ENCODE assay signal across 8 cellular contexts in genomic region chr12:6607751-6608591, GRCh38. TPM values are rescaled to one million over a fixed set of nuclear protein-coding genes. Genes with fewer than 3 reads are reported as not detected.
DNase-seq lines count a peak whose midpoint lies in the region; ATAC-seq, FAIRE-seq and TF ChIP-seq lines count a peak whose summit lies in the region.

No MANE protein-coding gene starts in this region.

- no peaks in the 10 kb centered on the region for H3K36me3 ChIP-seq in Loucy (ENCODE audit: insufficient read depth, low read length)
- no peaks in the 10 kb centered on the region for H3K36me3 ChIP-seq in PC-3 (ENCODE audit: low read depth, low read length)

- CTCF ChIA-PET in PC-3 (lab: Charles Lee): no interaction called here

- ATAC-seq in GM18511 (IDR thresholded peaks at IDR 0.05; ENCODE audit: unreplicated experiment) (peak; percentile 47), PC-3 (peak; percentile 29), GM19035 (IDR thresholded peaks at IDR 0.05; ENCODE audit: unreplicated experiment) (no peak)

- TF ChIP-seq CTCF in Loucy (conservative IDR thresholded peaks at IDR 0.05; ENCODE audit: low read length) (no peak), PC-3 (conservative IDR thresholded peaks at IDR 0.05; ENCODE audit: low read depth, low read length) (no peak)

- peak overlapping the region; percentile 45 for H3K27ac ChIP-seq in PC-3 (ENCODE audit: low read length)

- no peak overlapping the region for H3K4me3 Mint-ChIP-seq in activated T-helper 1 cell treated with anti-CD3 and anti-CD28 coated beads, Interleukin-12 subunit alpha, Interleukin-12 subunit beta, Interleukin-2, Interleukin-4 antibody, amounts not matched to agents 30 ng/mL and 10 ng/mL and 1 ng/mL, durations not matched to agents 14 hours and 24 hours and 36 hours

- H3K27me3 Mint-ChIP-seq in activated T-helper 1 cell treated with anti-CD3 and anti-CD28 coated beads, Interleukin-12 subunit alpha, Interleukin-12 subunit beta, Interleukin-2, Interleukin-4 antibody, amounts not matched to agents 30 ng/mL and 10 ng/mL and 1 ng/mL, durations not matched to agents 14 hours and 24 hours and 36 hours (ENCODE audit: insufficient read depth): no peaks in the 10 kb centered on the region

- H3K9me2 ChIP-seq in Loucy (replicated peaks; ENCODE audit: low read depth, low read length) (no peaks in the 10 kb centered on the region), PC-3 (replicated peaks; ENCODE audit: low read length) (no peaks in the 10 kb centered on the region)

- intact Hi-C loops in PC-3 (cut with micrococcal nuclease): no loop called here
- intact Hi-C loops in activated T-helper 1 cell treated with anti-CD3 and anti-CD28 coated beads, Interleukin-12 subunit alpha, Interleukin-12 subunit beta, Interleukin-2, Interleukin-4 antibody, amounts not matched to agents 30 ng/mL and 10 ng/mL and 1 ng/mL, durations not matched to agents 14 hours and 24 hours and 36 hours (cut with micrococcal nuclease): loop anchor here (1.0 to 10.0 kb wide), 17 partner anchors 25 to 507 kb away; partner anchors contain the start of genes COPS7A, GAPDH, ING4 and LAG3

- DNase-seq in 8988T (peak; percentile 43), PC-3 (peak; percentile 78), frontal cortex (ENCODE audit: low spot score in 2 of 2) (peak; percentile 39 to 66), putamen (ENCODE audit: low spot score) (peak; percentile 84)
- DNase-seq in activated T-helper 1 cell treated with anti-CD3 and anti-CD28 coated beads, Interleukin-12 subunit alpha, Interleukin-12 subunit beta, Interleukin-2, Interleukin-4 antibody, amounts not matched to agents 30 ng/mL and 10 ng/mL and 1 ng/mL, durations not matched to agents 14 hours and 24 hours and 36 hours (ENCODE audit: low spot score): peak; percentile 51

- POLR2A ChIA-PET in PC-3 (lab: Charles Lee; ENCODE audit: unreplicated experiment): no interaction called here

- H3K4me3 ChIP-seq in Loucy (ENCODE audit: low read length, poor library complexity, severe bottlenecking) (peak overlapping the region; percentile 98), PC-3 (ENCODE audit: low read length) (peak overlapping the region; percentile 30; the same call in 1 of the 2 replicates)

- H3K27me3 ChIP-seq in Loucy (ENCODE audit: insufficient read depth, low read length, poor library complexity, severe bottlenecking): no peaks in the 10 kb centered on the region
- H3K27me3 ChIP-seq in PC-3 (ENCODE audit: low read length): no peaks in the 10 kb centered on the region

- FAIRE-seq in frontal cortex (lab: Jason Lieb, UNC): no peak

- H3K9me3 ChIP-seq in Loucy (ENCODE audit: insufficient read depth, low read depth, low read length) (no peaks in the 10 kb centered on the region), PC-3 (ENCODE audit: low read length) (no peaks in the 10 kb centered on the region)

- H3K9ac ChIP-seq in Loucy (ENCODE audit: low read depth, low read length, poor library complexity, severe bottlenecking) (peak overlapping the region; percentile 96), PC-3 (ENCODE audit: low read length) (no peak overlapping the region)

- H3K27ac Mint-ChIP-seq in activated T-helper 1 cell treated with anti-CD3 and anti-CD28 coated beads, Interleukin-12 subunit alpha, Interleukin-12 subunit beta, Interleukin-2, Interleukin-4 antibody, amounts not matched to agents 30 ng/mL and 10 ng/mL and 1 ng/mL, durations not matched to agents 14 hours and 24 hours and 36 hours: no peak overlapping the region

- H3F3A ChIP-seq in Loucy (ENCODE audit: low read depth): peaks cover 38% of the 10 kb centered on the region
- no peaks in the 10 kb centered on the region for H3F3A ChIP-seq in PC-3 (ENCODE audit: low read length, unreplicated experiment)

- H3K4me2 ChIP-seq in Loucy (ENCODE audit: low read depth, low read length, poor library complexity, severe bottlenecking) (peak overlapping the region; percentile 78), PC-3 (ENCODE audit: low read length) (peak overlapping the region; percentile 13; the same call in 1 of the 2 replicates)

- peaks cover 25% of the 10 kb centered on the region for H3K36me3 Mint-ChIP-seq in activated T-helper 1 cell treated with anti-CD3 and anti-CD28 coated beads, Interleukin-12 subunit alpha, Interleukin-12 subunit beta, Interleukin-2, Interleukin-4 antibody, amounts not matched to agents 30 ng/mL and 10 ng/mL and 1 ng/mL, durations not matched to agents 14 hours and 24 hours and 36 hours (ENCODE audit: low read depth)

- no TSS peak for BruUV-seq in PC-3 (replicated peaks; lab: Mats Ljungman, UMichigan)

- H4K20me1 ChIP-seq in Loucy (ENCODE audit: insufficient read depth, low read length, poor library complexity, severe bottlenecking) (peaks cover 39% of the 10 kb centered on the region), PC-3 (ENCODE audit: low read length) (peaks cover 25% of the 10 kb centered on the region)

- H2AFZ ChIP-seq in Loucy (ENCODE audit: low read length) (no peak overlapping the region), PC-3 (ENCODE audit: low read length) (0 out of 2 replicates have a peak overlapping the region, but pooled peaks have one; percentile 6)

- H3K79me2 ChIP-seq in Loucy (ENCODE audit: insufficient read depth, low read length): peaks cover 39% of the 10 kb centered on the region
- H3K79me2 ChIP-seq in PC-3 (ENCODE audit: low read length): peaks cover 42% of the 10 kb centered on the region

- H3K4me1 ChIP-seq in Loucy (ENCODE audit: insufficient read depth, low read length, poor library complexity, severe bottlenecking) (peaks cover 61% of the 10 kb centered on the region), PC-3 (ENCODE audit: insufficient read depth, low read length) (peaks cover 33% of the 10 kb centered on the region)

- peaks cover 47% of the 10 kb centered on the region for H3K4me1 Mint-ChIP-seq in activated T-helper 1 cell treated with anti-CD3 and anti-CD28 coated beads, Interleukin-12 subunit alpha, Interleukin-12 subunit beta, Interleukin-2, Interleukin-4 antibody, amounts not matched to agents 30 ng/mL and 10 ng/mL and 1 ng/mL, durations not matched to agents 14 hours and 24 hours and 36 hours (ENCODE audit: low read depth)

- no peaks in the 10 kb centered on the region for H3K9me3 Mint-ChIP-seq in activated T-helper 1 cell treated with anti-CD3 and anti-CD28 coated beads, Interleukin-12 subunit alpha, Interleukin-12 subunit beta, Interleukin-2, Interleukin-4 antibody, amounts not matched to agents 30 ng/mL and 10 ng/mL and 1 ng/mL, durations not matched to agents 14 hours and 24 hours and 36 hours

RNA-seq across cellular contexts. Expression of gene CHD4, which starts 0.8 kb away (rescaled TPM):
- 216 and 231 TPM in 2 replicates for total RNA-seq in PC-3 (2014; rRNA removed)
- 348 and 368 TPM in 2 replicates for total RNA-seq in activated T-helper 1 cell treated with anti-CD3 and anti-CD28 coated beads, Interleukin-12 subunit alpha, Interleukin-12 subunit beta, Interleukin-2, Interleukin-4 antibody, amounts not matched to agents 30 ng/mL and 10 ng/mL and 1 ng/mL, durations not matched to agents 14 hours and 24 hours and 36 hours
- total RNA-seq in frontal cortex: 201 TPM

RNA-seq across cellular contexts. Expression of gene LPAR5, which starts 27.8 kb away (rescaled TPM):
- total RNA-seq in PC-3 (2014; rRNA removed): 2.3 and 4.3 TPM in 2 replicates
- total RNA-seq in activated T-helper 1 cell treated with anti-CD3 and anti-CD28 coated beads, Interleukin-12 subunit alpha, Interleukin-12 subunit beta, Interleukin-2, Interleukin-4 antibody, amounts not matched to agents 30 ng/mL and 10 ng/mL and 1 ng/mL, durations not matched to agents 14 hours and 24 hours and 36 hours: 2.8 and 3.1 TPM in 2 replicates
- total RNA-seq in frontal cortex: 0.41 TPM

RNA-seq across cellular contexts. Expression of gene ACRBP, which starts 39.3 kb away (rescaled TPM):
- 0.77 TPM in 1 of 2 replicates, not detected in the other for total RNA-seq in PC-3 (2014; rRNA removed)
- total RNA-seq in activated T-helper 1 cell treated with anti-CD3 and anti-CD28 coated beads, Interleukin-12 subunit alpha, Interleukin-12 subunit beta, Interleukin-2, Interleukin-4 antibody, amounts not matched to agents 30 ng/mL and 10 ng/mL and 1 ng/mL, durations not matched to agents 14 hours and 24 hours and 36 hours: 0.83 and 1.0 TPM in 2 replicates
- 0.41 TPM for total RNA-seq in frontal cortex

RNA-seq across cellular contexts. Expression of gene NOP2, which starts 39.9 kb away (rescaled TPM):
- 63.3 and 83.8 TPM in 2 replicates for total RNA-seq in PC-3 (2014; rRNA removed)
- total RNA-seq in activated T-helper 1 cell treated with anti-CD3 and anti-CD28 coated beads, Interleukin-12 subunit alpha, Interleukin-12 subunit beta, Interleukin-2, Interleukin-4 antibody, amounts not matched to agents 30 ng/mL and 10 ng/mL and 1 ng/mL, durations not matched to agents 14 hours and 24 hours and 36 hours: 194 and 196 TPM in 2 replicates
- 9.4 TPM for total RNA-seq in frontal cortex

RNA-seq across cellular contexts. Expression of gene IFFO1, which starts 52.1 kb away (rescaled TPM):
- 0.11 and 1.0 TPM in 2 replicates for total RNA-seq in PC-3 (2014; rRNA removed)
- total RNA-seq in activated T-helper 1 cell treated with anti-CD3 and anti-CD28 coated beads, Interleukin-12 subunit alpha, Interleukin-12 subunit beta, Interleukin-2, Interleukin-4 antibody, amounts not matched to agents 30 ng/mL and 10 ng/mL and 1 ng/mL, durations not matched to agents 14 hours and 24 hours and 36 hours: 19.5 and 19.9 TPM in 2 replicates
- total RNA-seq in frontal cortex: 4.9 TPM
